ENCODE assay signal across 1 cellular context in genomic region chr9:137315581-137316011, GRCh38.
TF ChIP-seq lines count a peak whose summit lies in the region.

No MANE protein-coding gene starts in this region.

TF ChIP-seq in K562, 482 proteins besides CTCF, POLR2A, EP300 and RAD21:
- TF ChIP-seq CHD7 (IDR thresholded peaks at IDR 0.05; ENCODE audit: low read depth, low read length): no peak
- TF ChIP-seq, protein P1, sequence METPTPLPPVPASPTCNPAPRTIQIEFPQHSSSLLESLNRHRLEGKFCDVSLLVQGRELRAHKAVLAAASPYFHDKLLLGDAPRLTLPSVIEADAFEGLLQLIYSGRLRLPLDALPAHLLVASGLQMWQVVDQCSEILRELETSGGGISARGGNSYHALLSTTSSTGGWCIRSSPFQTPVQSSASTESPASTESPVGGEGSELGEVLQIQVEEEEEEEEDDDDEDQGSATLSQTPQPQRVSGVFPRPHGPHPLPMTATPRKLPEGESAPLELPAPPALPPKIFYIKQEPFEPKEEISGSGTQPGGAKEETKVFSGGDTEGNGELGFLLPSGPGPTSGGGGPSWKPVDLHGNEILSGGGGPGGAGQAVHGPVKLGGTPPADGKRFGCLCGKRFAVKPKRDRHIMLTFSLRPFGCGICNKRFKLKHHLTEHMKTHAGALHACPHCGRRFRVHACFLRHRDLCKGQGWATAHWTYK (CRISPR knock-in tag; IDR thresholded peaks at IDR 0.05): no peak
- no peak for TF ChIP-seq ETV1 (tag; conservative IDR thresholded peaks at IDR 0.05; ENCODE audit: low read depth)
- TF ChIP-seq HNRNPLL (IDR thresholded peaks at IDR 0.05; ENCODE audit: low read depth, low read length, poor library complexity, severe bottlenecking): no peak
- no peak for TF ChIP-seq ZFP36 (IDR thresholded peaks at IDR 0.05; ENCODE audit: low read depth, low read length, partially characterized antibody)
- no peak for TF ChIP-seq UBTF (IDR thresholded peaks at IDR 0.05; ENCODE audit: borderline replicate concordance in 1 of 2, low read depth in 2 of 2, low read length in 2 of 2)
- no peak for TF ChIP-seq C11orf30 (IDR thresholded peaks at IDR 0.05; ENCODE audit: low read depth)
- TF ChIP-seq, protein P2, sequence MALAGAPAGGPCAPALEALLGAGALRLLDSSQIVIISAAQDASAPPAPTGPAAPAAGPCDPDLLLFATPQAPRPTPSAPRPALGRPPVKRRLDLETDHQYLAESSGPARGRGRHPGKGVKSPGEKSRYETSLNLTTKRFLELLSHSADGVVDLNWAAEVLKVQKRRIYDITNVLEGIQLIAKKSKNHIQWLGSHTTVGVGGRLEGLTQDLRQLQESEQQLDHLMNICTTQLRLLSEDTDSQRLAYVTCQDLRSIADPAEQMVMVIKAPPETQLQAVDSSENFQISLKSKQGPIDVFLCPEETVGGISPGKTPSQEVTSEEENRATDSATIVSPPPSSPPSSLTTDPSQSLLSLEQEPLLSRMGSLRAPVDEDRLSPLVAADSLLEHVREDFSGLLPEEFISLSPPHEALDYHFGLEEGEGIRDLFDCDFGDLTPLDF (CRISPR knock-in tag; IDR thresholded peaks at IDR 0.05): no peak
- no peak for TF ChIP-seq ZNF609 (CRISPR knock-in tag; IDR thresholded peaks at IDR 0.05; ENCODE audit: borderline replicate concordance)
- no peak for TF ChIP-seq SIN3A (IDR thresholded peaks at IDR 0.05; ENCODE audit: borderline replicate concordance in 2 of 2, control insufficient read depth in 1 of 2, low read depth in 2 of 2, low read length in 2 of 2)
- TF ChIP-seq CEBPZ (IDR thresholded peaks at IDR 0.05; ENCODE audit: borderline replicate concordance, low read depth, low read length): no peak
- no peak for TF ChIP-seq NFIX (CRISPR knock-in tag; IDR thresholded peaks at IDR 0.05; ENCODE audit: low read depth)
- TF ChIP-seq BCOR (IDR thresholded peaks at IDR 0.05): no peak
- no peak for TF ChIP-seq ZNF41 (CRISPR knock-in tag; conservative IDR thresholded peaks at IDR 0.05)
- TF ChIP-seq, protein P3, sequence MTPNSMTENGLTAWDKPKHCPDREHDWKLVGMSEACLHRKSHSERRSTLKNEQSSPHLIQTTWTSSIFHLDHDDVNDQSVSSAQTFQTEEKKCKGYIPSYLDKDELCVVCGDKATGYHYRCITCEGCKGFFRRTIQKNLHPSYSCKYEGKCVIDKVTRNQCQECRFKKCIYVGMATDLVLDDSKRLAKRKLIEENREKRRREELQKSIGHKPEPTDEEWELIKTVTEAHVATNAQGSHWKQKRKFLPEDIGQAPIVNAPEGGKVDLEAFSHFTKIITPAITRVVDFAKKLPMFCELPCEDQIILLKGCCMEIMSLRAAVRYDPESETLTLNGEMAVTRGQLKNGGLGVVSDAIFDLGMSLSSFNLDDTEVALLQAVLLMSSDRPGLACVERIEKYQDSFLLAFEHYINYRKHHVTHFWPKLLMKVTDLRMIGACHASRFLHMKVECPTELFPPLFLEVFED (CRISPR knock-in tag; conservative IDR thresholded peaks at IDR 0.05): no peak
- no peak for TF ChIP-seq ZNF124 (CRISPR knock-in tag; IDR thresholded peaks at IDR 0.05)
- no peak for TF ChIP-seq RNF2 (IDR thresholded peaks at IDR 0.05)
- TF ChIP-seq ZNF143 (CRISPR knock-in tag; IDR thresholded peaks at IDR 0.05): no peak
- no peak for TF ChIP-seq ATF2 (CRISPR knock-in tag; IDR thresholded peaks at IDR 0.05)
- no peak for TF ChIP-seq TCF7L2 (IDR thresholded peaks at IDR 0.05; ENCODE audit: low read depth, low read length)
